Comparison of ENCODE assay signal across 1 cellular context in genomic region chr1:35202048-35202719, GRCh38.
TF ChIP-seq lines count a peak whose summit lies in the region.

No MANE protein-coding gene starts in this region.

TF ChIP-seq in K562, 482 proteins besides CTCF, POLR2A, EP300 and RAD21 (continued from another document and continues in another):
- TF ChIP-seq CTCFL (IDR thresholded peaks at IDR 0.05; ENCODE audit: borderline replicate concordance, insufficient read depth, low read depth, low read length, poor library complexity, severe bottlenecking) (peak; percentile 25), KLF10 (CRISPR knock-in tag; IDR thresholded peaks at IDR 0.05) (no peak), IRF9 (tag; IDR thresholded peaks at IDR 0.05) (no peak), NR1H2 (CRISPR knock-in tag; IDR thresholded peaks at IDR 0.05) (no peak), STAT5A (IDR thresholded peaks at IDR 0.05; ENCODE audit: borderline replicate concordance, low read length) (no peak), CBX2 (IDR thresholded peaks at IDR 0.05; ENCODE audit: insufficient read depth, low read length, poor library complexity, severe bottlenecking) (no peak), CEBPB (tag; IDR thresholded peaks at IDR 0.05) (no peak), HIVEP1 (CRISPR knock-in tag; IDR thresholded peaks at IDR 0.05) (no peak), ZNF507 (tag; conservative IDR thresholded peaks at IDR 0.05) (no peak), KAT7 (CRISPR knock-in tag; IDR thresholded peaks at IDR 0.05; ENCODE audit: borderline replicate concordance) (no peak), ZNF197 (CRISPR knock-in tag; IDR thresholded peaks at IDR 0.05; ENCODE audit: low read depth) (no peak), TEAD1 (CRISPR knock-in tag; IDR thresholded peaks at IDR 0.05) (no peak), MNT (conservative IDR thresholded peaks at IDR 0.05) (peak in 1 of 2 experiments; percentile 25; a peak in 1 of 4 replicates), BCLAF1 (IDR thresholded peaks at IDR 0.05; ENCODE audit: borderline replicate concordance in 1 of 2, control insufficient read depth in 1 of 2, low read depth in 2 of 2, low read length in 1 of 2) (no peak), ATF1 (CRISPR knock-in tag; IDR thresholded peaks at IDR 0.05) (no peak), ATF1 (tag; IDR thresholded peaks at IDR 0.05) (no peak), NR3C1 (CRISPR knock-in tag; IDR thresholded peaks at IDR 0.05) (no peak), ZC3H11A (IDR thresholded peaks at IDR 0.05; ENCODE audit: low read depth, low read length) (no peak), KLF16 (IDR thresholded peaks at IDR 0.05) (0 out of 2 replicates have a peak, but pooled peaks have one; percentile 33), MBD1 (CRISPR knock-in tag; IDR thresholded peaks at IDR 0.05) (no peak), MTF1 (CRISPR knock-in tag; IDR thresholded peaks at IDR 0.05; ENCODE audit: borderline replicate concordance) (no peak), ZBTB17 (CRISPR knock-in tag; IDR thresholded peaks at IDR 0.05) (no peak), ADNP (tag; IDR thresholded peaks at IDR 0.05) (no peak), ZBTB40 (IDR thresholded peaks at IDR 0.05) (no peak), ZBTB40 (CRISPR knock-in tag; IDR thresholded peaks at IDR 0.05) (no peak), TAF1 (IDR thresholded peaks at IDR 0.05; ENCODE audit: control insufficient read depth, extremely low read depth, insufficient read depth, low read length, severe bottlenecking) (no peak), TEAD4 (IDR thresholded peaks at IDR 0.05; ENCODE audit: low read length) (peak; percentile 51; the same call in 1 of the 2 replicates), TEAD4 (CRISPR knock-in tag; IDR thresholded peaks at IDR 0.05; ENCODE audit: borderline replicate concordance) (no peak), HNRNPL (IDR thresholded peaks at IDR 0.05; ENCODE audit: low read depth, low read length) (no peak), FOXA3 (CRISPR knock-in tag; conservative IDR thresholded peaks at IDR 0.05 in 1 of 2, IDR thresholded peaks at IDR 0.05 in 1 of 2) (no peak)
- TF ChIP-seq, protein P1, sequence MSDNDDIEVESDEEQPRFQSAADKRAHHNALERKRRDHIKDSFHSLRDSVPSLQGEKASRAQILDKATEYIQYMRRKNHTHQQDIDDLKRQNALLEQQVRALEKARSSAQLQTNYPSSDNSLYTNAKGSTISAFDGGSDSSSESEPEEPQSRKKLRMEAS (CRISPR knock-in tag; IDR thresholded peaks at IDR 0.05): no peak
- TF ChIP-seq, protein P2, sequence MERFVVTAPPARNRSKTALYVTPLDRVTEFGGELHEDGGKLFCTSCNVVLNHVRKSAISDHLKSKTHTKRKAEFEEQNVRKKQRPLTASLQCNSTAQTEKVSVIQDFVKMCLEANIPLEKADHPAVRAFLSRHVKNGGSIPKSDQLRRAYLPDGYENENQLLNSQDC (CRISPR knock-in tag; IDR thresholded peaks at IDR 0.05): no peak
- TF ChIP-seq, protein P3, sequence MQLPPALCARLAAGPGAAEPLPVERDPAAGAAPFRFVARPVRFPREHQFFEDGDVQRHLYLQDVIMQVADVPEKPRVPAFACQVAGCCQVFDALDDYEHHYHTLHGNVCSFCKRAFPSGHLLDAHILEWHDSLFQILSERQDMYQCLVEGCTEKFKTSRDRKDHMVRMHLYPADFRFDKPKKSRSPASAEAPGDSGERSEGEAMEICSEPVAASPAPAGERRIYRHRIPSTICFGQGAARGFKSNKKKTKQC (CRISPR knock-in tag; IDR thresholded peaks at IDR 0.05): no peak
- TF ChIP-seq, protein P4, sequence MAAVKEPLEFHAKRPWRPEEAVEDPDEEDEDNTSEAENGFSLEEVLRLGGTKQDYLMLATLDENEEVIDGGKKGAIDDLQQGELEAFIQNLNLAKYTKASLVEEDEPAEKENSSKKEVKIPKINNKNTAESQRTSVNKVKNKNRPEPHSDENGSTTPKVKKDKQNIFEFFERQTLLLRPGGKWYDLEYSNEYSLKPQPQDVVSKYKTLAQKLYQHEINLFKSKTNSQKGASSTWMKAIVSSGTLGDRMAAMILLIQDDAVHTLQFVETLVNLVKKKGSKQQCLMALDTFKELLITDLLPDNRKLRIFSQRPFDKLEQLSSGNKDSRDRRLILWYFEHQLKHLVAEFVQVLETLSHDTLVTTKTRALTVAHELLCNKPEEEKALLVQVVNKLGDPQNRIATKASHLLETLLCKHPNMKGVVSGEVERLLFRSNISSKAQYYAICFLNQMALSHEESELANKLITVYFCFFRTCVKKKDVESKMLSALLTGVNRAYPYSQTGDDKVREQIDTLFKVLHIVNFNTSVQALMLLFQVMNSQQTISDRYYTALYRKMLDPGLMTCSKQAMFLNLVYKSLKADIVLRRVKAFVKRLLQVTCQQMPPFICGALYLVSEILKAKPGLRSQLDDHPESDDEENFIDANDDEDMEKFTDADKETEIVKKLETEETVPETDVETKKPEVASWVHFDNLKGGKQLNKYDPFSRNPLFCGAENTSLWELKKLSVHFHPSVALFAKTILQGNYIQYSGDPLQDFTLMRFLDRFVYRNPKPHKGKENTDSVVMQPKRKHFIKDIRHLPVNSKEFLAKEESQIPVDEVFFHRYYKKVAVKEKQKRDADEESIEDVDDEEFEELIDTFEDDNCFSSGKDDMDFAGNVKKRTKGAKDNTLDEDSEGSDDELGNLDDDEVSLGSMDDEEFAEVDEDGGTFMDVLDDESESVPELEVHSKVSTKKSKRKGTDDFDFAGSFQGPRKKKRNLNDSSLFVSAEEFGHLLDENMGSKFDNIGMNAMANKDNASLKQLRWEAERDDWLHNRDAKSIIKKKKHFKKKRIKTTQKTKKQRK (IDR thresholded peaks at IDR 0.05; ENCODE audit: borderline replicate concordance, low read depth, low read length): no peak
- TF ChIP-seq, protein P5, sequence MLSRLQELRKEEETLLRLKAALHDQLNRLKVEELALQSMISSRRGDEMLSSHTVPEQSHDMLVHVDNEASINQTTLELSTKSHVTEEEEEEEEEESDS (CRISPR knock-in tag; IDR thresholded peaks at IDR 0.05): no peak
